1 cellular context compared by ENCODE assay signal in genomic region chr15:69558138-69558409, GRCh38.
TF ChIP-seq lines count a peak whose summit lies in the region.

No MANE protein-coding gene starts in this region.

TF ChIP-seq in HCT116, 20 proteins besides CTCF, POLR2A, EP300 and RAD21 (continued from another document):
- TF ChIP-seq, protein P1, sequence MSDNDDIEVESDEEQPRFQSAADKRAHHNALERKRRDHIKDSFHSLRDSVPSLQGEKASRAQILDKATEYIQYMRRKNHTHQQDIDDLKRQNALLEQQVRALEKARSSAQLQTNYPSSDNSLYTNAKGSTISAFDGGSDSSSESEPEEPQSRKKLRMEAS (IDR thresholded peaks at IDR 0.05) = no peak
- TF ChIP-seq TCF7L2 (IDR thresholded peaks at IDR 0.05; ENCODE audit: borderline replicate concordance, extremely low read depth, insufficient read depth, insufficient read length) (no peak), ATF3 (IDR thresholded peaks at IDR 0.05) (no peak), ZFX (IDR thresholded peaks at IDR 0.05) (no peak), EZH2phosphoT487 (IDR thresholded peaks at IDR 0.05; ENCODE audit: borderline replicate concordance) (no peak), POLR2AphosphoS5 (IDR thresholded peaks at IDR 0.05; ENCODE audit: low read depth, low read length) (no peak), YY1 (IDR thresholded peaks at IDR 0.05; ENCODE audit: extremely low read depth, insufficient replicate concordance, low read depth, low read length) (no peak), ZBTB33 (IDR thresholded peaks at IDR 0.05; ENCODE audit: extremely low read depth, insufficient replicate concordance, low read length) (no peak), REST (IDR thresholded peaks at IDR 0.05; ENCODE audit: low read depth) (no peak), SRF (IDR thresholded peaks at IDR 0.05; ENCODE audit: low read depth) (no peak), CEBPB (IDR thresholded peaks at IDR 0.05; ENCODE audit: low read depth) (no peak), EGR1 (IDR thresholded peaks at IDR 0.05; ENCODE audit: low read depth) (no peak), SP1 (IDR thresholded peaks at IDR 0.05; ENCODE audit: low read depth) (no peak), FOSL1 (IDR thresholded peaks at IDR 0.05; ENCODE audit: low read depth) (no peak), SIN3A (IDR thresholded peaks at IDR 0.05; ENCODE audit: low read depth) (no peak), JUND (IDR thresholded peaks at IDR 0.05) (no peak)
TF ChIP-seq in HCT116: peak in this region for 0.
